Comparison of ENCODE assay signal across 8 cellular contexts in the genomic region with DNA sequence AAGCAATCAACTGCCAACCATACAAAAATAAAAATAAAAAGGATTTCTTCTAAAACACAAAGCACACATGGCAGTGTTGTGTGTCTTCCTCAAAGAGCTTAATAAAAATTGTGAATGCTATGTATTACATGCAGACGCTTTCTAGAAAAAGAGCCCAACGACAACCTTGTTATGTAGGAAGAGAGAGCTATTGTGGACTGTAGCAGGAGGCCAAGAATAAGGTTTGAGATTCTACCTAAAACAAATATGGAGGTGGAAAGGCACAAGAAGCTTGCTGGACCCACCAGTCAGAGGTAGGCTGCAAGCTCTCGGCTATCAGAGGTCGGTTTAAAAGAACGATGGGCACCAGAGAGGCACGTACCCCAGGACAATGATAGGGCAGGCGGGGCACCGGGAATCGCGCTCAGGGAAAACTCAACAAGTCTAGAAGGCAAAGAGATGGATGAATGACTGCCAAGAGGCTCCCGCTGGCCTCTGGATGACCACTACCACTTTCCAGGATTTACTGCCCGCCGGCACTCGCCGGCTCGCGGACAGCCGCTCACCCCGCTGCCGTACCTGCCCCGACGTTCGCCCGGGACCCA. TPM values are rescaled to one million over a fixed set of nuclear protein-coding genes. Genes with fewer than 3 reads are reported as not detected.
DNase-seq lines count a peak whose midpoint lies in the region; ATAC-seq and TF ChIP-seq lines count a peak whose summit lies in the region.

No MANE protein-coding gene starts in this region.

- TF ChIP-seq CTCF in endothelial cell (IDR thresholded peaks at IDR 0.05; ENCODE audit: unreplicated experiment): no peak

- peak; percentile 31 for DNase-seq in NCI-H510A treated with DMSO at 0.1 percent for 48 hours (lab: John Stamatoyannopoulos, UW)
- no peak for DNase-seq in NCI-H510A (lab: John Stamatoyannopoulos, UW)
- DNase-seq in SK-MEL-5 (ENCODE audit: low read depth, low spot score): peak; percentile 13
- DNase-seq in endothelial cell (ENCODE audit: low spot score): no peak
- DNase-seq in myocyte (ENCODE audit: low read depth): peak; percentile 52
- DNase-seq in T-helper 9 cell: no peak
- DNase-seq in iPS-NIHi11 (ENCODE audit: low spot score): no peak

- H3K4me1 Mint-ChIP-seq in endothelial cell (ENCODE audit: unreplicated experiment): peaks cover 26% of the 10 kb centered on the region

- no peak for ATAC-seq in HG03095 (IDR thresholded peaks at IDR 0.05; ENCODE audit: unreplicated experiment)

- in situ Hi-C loops in SK-MEL-5 (cut with HindIII; ENCODE audit: low pct_unique_long_range_greater_than_20kb, low sequenced_read_pairs): no loop called here

- peaks cover 5% of the 10 kb centered on the region for H3K36me3 Mint-ChIP-seq in endothelial cell (ENCODE audit: low read depth, unreplicated experiment)

- peak overlapping the region; percentile 100 for H3K4me3 Mint-ChIP-seq in endothelial cell (ENCODE audit: unreplicated experiment)

- H3K27me3 Mint-ChIP-seq in endothelial cell (ENCODE audit: unreplicated experiment): peaks cover 4% of the 10 kb centered on the region

- peak overlapping the region; percentile 97 for H3K27ac Mint-ChIP-seq in endothelial cell (ENCODE audit: unreplicated experiment)

- H3K9me3 Mint-ChIP-seq in endothelial cell (ENCODE audit: unreplicated experiment): no peaks in the 10 kb centered on the region

RNA-seq across cellular contexts. Expression of gene HDGFL3, which starts 1.1 kb away (rescaled TPM):
- total RNA-seq in SK-MEL-5 (2014; rRNA removed; shearing (Covaris generic)): 31.8 and 35.7 TPM in 2 replicates
- polyA plus RNA-seq in SK-MEL-5 (2015; cell fraction: cytosol; rRNA removed): 24.3 and 30.2 TPM in 2 replicates
- 2.3 and 6.8 TPM in 2 replicates for polyA plus RNA-seq in SK-MEL-5 (2015; cell fraction: nucleus; rRNA removed)
- total RNA-seq in endothelial cell (ENCODE audit: unreplicated experiment) (91.2 TPM), myocyte (40.9 and 43.3 TPM in 2 replicates)
- polyA plus RNA-seq in myocyte (2012): 38.1 TPM

Comparison
In these comparisons a context has a peak if more than half of its experiments do, and no peak if none do; other contexts are left out.
1. DNase-seq: peak in NCI-H510A treated with DMSO at 0.1 percent for 48 hours (single experiment), SK-MEL-5 (single experiment) and myocyte (single experiment); none in NCI-H510A (single experiment), endothelial cell (single experiment), T-helper 9 cell (single experiment) and iPS-NIHi11 (single experiment).